In genomic region chr18:65749881-65750280, GRCh38 we compare ENCODE assay signal across 14 cellular contexts. TPM values are rescaled to one million over a fixed set of nuclear protein-coding genes. Genes with fewer than 3 reads are reported as not detected.
A peak's percentile ranks its signal among the peaks of the same experiment; 100 is the strongest.
DNase-seq lines count a peak whose midpoint lies in the region; ATAC-seq and TF ChIP-seq lines count a peak whose summit lies in the region.
"Had no signal": no experiment of that assay in that cellular context is flagged by ENCODE, and none has a peak within 500 bp of the region (broad histone marks: within the 10 kb centered on the region; RNA-seq: fewer than 3 reads in every experiment).

No MANE protein-coding gene starts in this region.

- H3K4ac ChIP-seq in mesendoderm (ENCODE audit: low read depth, low read length), result no peak overlapping the region

- peaks cover 53% of the 10 kb centered on the region for H3K4me1 Mint-ChIP-seq in brain
- peaks cover 0 to 2% of the 10 kb centered on the region in 2 donors for H3K4me1 Mint-ChIP-seq in immature natural killer cell
- H3K4me1 Mint-ChIP-seq in activated CD4-positive, alpha-beta memory T cell treated with anti-CD3 and anti-CD28 coated beads for 36 hours (ENCODE audit: low read depth), result no peaks in the 10 kb centered on the region

- peak overlapping the region; percentile 23 for H3K4me2 ChIP-seq in mesendoderm (ENCODE audit: low read length)

- H2BK120ac ChIP-seq in mesendoderm (ENCODE audit: low read depth, low read length), result no peak overlapping the region

- no peak overlapping the region for H4K5ac ChIP-seq in mesendoderm (ENCODE audit: low read length)

- no peak overlapping the region for H3K56ac ChIP-seq in mesendoderm (ENCODE audit: low read length)

- CTCF ChIA-PET in activated CD4-positive, alpha-beta memory T cell treated with anti-CD3 and anti-CD28 coated beads for 36 hours (lab: Charles Lee), result no interaction called here

- no peak overlapping the region for H3K23ac ChIP-seq in mesendoderm (ENCODE audit: low read length)

- H3K27me3 ChIP-seq in cardiac muscle cell (peaks cover 56% of the 10 kb centered on the region), heart right ventricle (peaks cover 0 to 40% (median 26%) of the 10 kb centered on the region in 7 donors), mesendoderm (ENCODE audit: insufficient read depth, low read length, poor library complexity) (peaks cover 8% of the 10 kb centered on the region)

- H3K27me3 Mint-ChIP-seq in brain, result peaks cover 22% of the 10 kb centered on the region
- H3K27me3 Mint-ChIP-seq in immature natural killer cell (ENCODE audit: low read depth in 3 of 3), result peaks cover 0 to 6% (median 1%) of the 10 kb centered on the region in 3 donors
- peaks cover 10% of the 10 kb centered on the region for H3K27me3 Mint-ChIP-seq in activated CD4-positive, alpha-beta memory T cell treated with anti-CD3 and anti-CD28 coated beads for 36 hours

- H3K18ac ChIP-seq in mesendoderm (ENCODE audit: low read length), result no peak overlapping the region

- H3K36me3 Mint-ChIP-seq in brain (no peaks in the 10 kb centered on the region), immature natural killer cell (peaks cover 0 to 4% (median 0%) of the 10 kb centered on the region in 3 donors)
- peaks cover 1% of the 10 kb centered on the region for H3K36me3 Mint-ChIP-seq in activated CD4-positive, alpha-beta memory T cell treated with anti-CD3 and anti-CD28 coated beads for 36 hours

- no peak overlapping the region for H2AK5ac ChIP-seq in mesendoderm (ENCODE audit: low read length)

- no peak for DNase-seq in cardiac muscle cell (ENCODE audit: low read depth in 1 of 2, low spot score in 1 of 2)
- DNase-seq in heart right ventricle, result no peak
- DNase-seq in mesendoderm, result peak; percentile 6
- no peak for DNase-seq in immature natural killer cell
- no peak for DNase-seq in NCI-H187 (lab: John Stamatoyannopoulos, UW)
- no peak for DNase-seq in activated CD4-positive, alpha-beta memory T cell treated with anti-CD3 and anti-CD28 coated beads for 36 hours
- no peak for DNase-seq in stimulated activated CD4-positive, alpha-beta T cell treated with anti-CD3 and anti-CD28 coated beads, Interleukin-2, amount 100 ng/mL, for 24 hours
- DNase-seq: activated CD8-positive, alpha-beta T cell treated with anti-CD3 and anti-CD28 coated beads for 36 hours; Caco-2; MV-4-11 had no signal

- no peaks in the 10 kb centered on the region for H3K79me1 ChIP-seq in mesendoderm (ENCODE audit: low read length)

- no peak overlapping the region for H4K8ac ChIP-seq in mesendoderm (ENCODE audit: low read depth, low read length)

- H3K4me3 Mint-ChIP-seq in brain (peak overlapping the region; percentile 88 to 93 (median 93)), immature natural killer cell (no peak overlapping the region)
- no peak overlapping the region for H3K4me3 Mint-ChIP-seq in activated CD4-positive, alpha-beta memory T cell treated with anti-CD3 and anti-CD28 coated beads for 36 hours
- H3K4me3 Mint-ChIP-seq: activated CD8-positive, alpha-beta T cell treated with anti-CD3 and anti-CD28 coated beads for 36 hours; natural killer cell treated with Interleukin-12 subunit alpha and Interleukin-12 subunit beta and Interleukin-15 and Interleukin-18, amount 100 ng/mL, for 72 hours had no signal

- H3K79me2 ChIP-seq in mesendoderm (ENCODE audit: control insufficient read depth, insufficient read depth, low read length), result no peaks in the 10 kb centered on the region

- peaks cover 5% of the 10 kb centered on the region for H3K4me1 ChIP-seq in cardiac muscle cell (ENCODE audit: low read depth)
- H3K4me1 ChIP-seq in heart right ventricle, result peaks cover 0 to 3% (median 0%) of the 10 kb centered on the region in 9 donors
- H3K4me1 ChIP-seq in mesendoderm (ENCODE audit: control insufficient read depth, low read depth, low read length), result no peaks in the 10 kb centered on the region
- H3K4me1 ChIP-seq: Caco-2 had no signal

- H3K4me3 ChIP-seq in cardiac muscle cell (peak overlapping the region; percentile 76), heart right ventricle (peak overlapping the region in 5 of 10 donors; percentile 47 to 59 (median 55)), mesendoderm (ENCODE audit: low read length) (no peak overlapping the region)

- no peak overlapping the region for H2BK15ac ChIP-seq in mesendoderm (replicated peaks; ENCODE audit: low read depth)

- H3K36me3 ChIP-seq in cardiac muscle cell (no peaks in the 10 kb centered on the region), heart right ventricle (no peaks in the 10 kb centered on the region), mesendoderm (ENCODE audit: control insufficient read depth, insufficient read depth, low read length) (no peaks in the 10 kb centered on the region)
- H3K36me3 ChIP-seq: gastroesophageal sphincter had no signal

- ATAC-seq in heart right ventricle, result no peak
- ATAC-seq: activated CD8-positive, alpha-beta T cell treated with anti-CD3 and anti-CD28 coated beads for 36 hours; natural killer cell treated with Interleukin-12 subunit alpha and Interleukin-12 subunit beta and Interleukin-15 and Interleukin-18, amount 100 ng/mL, for 72 hours had no signal

- H3K9me3 Mint-ChIP-seq in brain (no peaks in the 10 kb centered on the region), immature natural killer cell (peaks cover 9 to 59% (median 34%) of the 10 kb centered on the region in 6 donors)
- peaks cover 7% of the 10 kb centered on the region for H3K9me3 Mint-ChIP-seq in activated CD4-positive, alpha-beta memory T cell treated with anti-CD3 and anti-CD28 coated beads for 36 hours
- H3K9me3 Mint-ChIP-seq: activated CD8-positive, alpha-beta T cell treated with anti-CD3 and anti-CD28 coated beads for 36 hours had no signal

- peak overlapping the region in 4 of 5 experiments; percentile 37 to 74 (median 58) for H3K27ac Mint-ChIP-seq in brain
- no peak overlapping the region for H3K27ac Mint-ChIP-seq in immature natural killer cell
- no peak overlapping the region for H3K27ac Mint-ChIP-seq in activated CD4-positive, alpha-beta memory T cell treated with anti-CD3 and anti-CD28 coated beads for 36 hours
- H3K27ac Mint-ChIP-seq: activated CD8-positive, alpha-beta T cell treated with anti-CD3 and anti-CD28 coated beads for 36 hours; natural killer cell treated with Interleukin-12 subunit alpha and Interleukin-12 subunit beta and Interleukin-15 and Interleukin-18, amount 100 ng/mL, for 72 hours had no signal

- TF ChIP-seq CTCF in cardiac muscle cell (IDR thresholded peaks at IDR 0.05; ENCODE audit: low read depth, low read length) (no peak), heart right ventricle (IDR thresholded peaks at IDR 0.05) (no peak), brain (conservative IDR thresholded peaks at IDR 0.05) (no peak)

- H2BK5ac ChIP-seq in mesendoderm (ENCODE audit: low read length), result no peak overlapping the region

- POLR2A ChIA-PET in activated CD4-positive, alpha-beta memory T cell treated with anti-CD3 and anti-CD28 coated beads for 36 hours (lab: Charles Lee), result no interaction called here

- H3K9ac ChIP-seq in mesendoderm (ENCODE audit: low read length), result no peak overlapping the region

- WGBS in heart right ventricle, 2 donors, result 4 to 5% methylated on average over 8 of the region's 8 CpGs
- no CpG with 5 or more reads among the region's 8 CpGs for WGBS in mesendoderm (ENCODE audit: extremely low coverage, insufficient coverage, low lambda C conversion rate)

- no peak overlapping the region for H3K27ac ChIP-seq in cardiac muscle cell
- H3K27ac ChIP-seq in heart right ventricle, result no peak overlapping the region
- no peak overlapping the region for H3K27ac ChIP-seq in mesendoderm (ENCODE audit: low read depth, low read length)
- H3K27ac ChIP-seq: gastroesophageal sphincter had no signal

- intact Hi-C loops in heart right ventricle (cut with DNase I), result no loop called here
- intact Hi-C loops in activated CD4-positive, alpha-beta memory T cell treated with anti-CD3 and anti-CD28 coated beads for 36 hours (cut with micrococcal nuclease), result no loop called here

- H3K9me3 ChIP-seq in cardiac muscle cell (ENCODE audit: low read depth), result no peaks in the 10 kb centered on the region
- H3K9me3 ChIP-seq in heart right ventricle, result no peaks in the 10 kb centered on the region
- H3K9me3 ChIP-seq: Caco-2, gastroesophageal sphincter had no signal

RNA-seq across cellular contexts. Expression of gene CDH7, which starts 0.9 kb away (rescaled TPM):
- total RNA-seq in cardiac muscle cell (0.32 and 0.74 TPM in 2 replicates), heart right ventricle (not detected)
- polyA plus RNA-seq in cardiac muscle cell (0.01 and 0.34 TPM in 2 replicates), heart right ventricle (not detected), brain (ENCODE audit: insufficient read depth, low read depth, low replicate concordance) (0.10 TPM), immature natural killer cell (not detected)
- polyA plus RNA-seq in mesendoderm (2013, experiment 1 of 2), result 0.32 TPM
- polyA plus RNA-seq in mesendoderm (2013, experiment 2 of 2), result 0.25 TPM
- total RNA-seq in activated CD4-positive, alpha-beta memory T cell treated with anti-CD3 and anti-CD28 coated beads for 36 hours, result not detected
- total RNA-seq: activated CD8-positive, alpha-beta T cell treated with anti-CD3 and anti-CD28 coated beads for 36 hours; natural killer cell treated with Interleukin-12 subunit alpha and Interleukin-12 subunit beta and Interleukin-15 and Interleukin-18, amount 100 ng/mL, for 72 hours had no signal
- polyA plus RNA-seq: liver had no signal

Comparison
In these comparisons a context has a peak if more than half of its experiments do, and no peak if none do; other contexts are left out.
1. H3K27ac Mint-ChIP-seq: peak in brain (4 of 5); none in immature natural killer cell (0 of 6) and activated CD4-positive, alpha-beta memory T cell treated with anti-CD3 and anti-CD28 coated beads for 36 hours (single experiment).
2. H3K4me3 Mint-ChIP-seq: peak in brain (5 of 5); none in immature natural killer cell (0 of 5) and activated CD4-positive, alpha-beta memory T cell treated with anti-CD3 and anti-CD28 coated beads for 36 hours (single experiment).